13 cellular contexts compared by ENCODE assay signal in the genomic region with DNA sequence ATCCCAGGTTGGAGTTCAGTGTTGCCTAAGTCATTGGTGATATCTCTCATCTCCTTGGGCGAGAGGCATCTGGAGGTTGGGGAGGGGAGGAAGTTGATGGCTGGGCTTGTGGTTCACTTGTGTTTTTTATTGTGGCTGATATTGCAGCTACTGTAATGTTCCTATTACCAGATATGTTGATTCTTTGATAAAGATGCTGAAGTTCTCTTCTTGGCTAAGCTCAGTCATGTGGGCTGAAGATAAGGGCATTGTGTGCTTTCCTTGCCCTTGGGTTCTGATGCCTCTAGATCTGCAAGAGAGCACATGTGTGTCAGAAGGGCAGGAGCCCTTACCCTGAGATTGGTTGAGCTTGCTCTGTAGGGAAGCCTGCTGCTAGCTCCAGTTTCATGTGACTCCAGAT. TPM values are rescaled to one million over a fixed set of nuclear protein-coding genes. Genes with fewer than 3 reads are reported as not detected.
DNase-seq lines count a peak whose midpoint lies in the region; ATAC-seq and TF ChIP-seq lines count a peak whose summit lies in the region.
"Had no signal": no experiment of that assay in that cellular context is flagged by ENCODE, and none has a peak within 500 bp of the region (broad histone marks: within the 10 kb centered on the region; RNA-seq: fewer than 3 reads in every experiment).

No MANE protein-coding gene starts in this region.

- no peak for TF ChIP-seq CTCF in WTC11 (IDR thresholded peaks at IDR 0.05)

- H3K4me1 ChIP-seq in mucosa of rectum (ENCODE audit: control insufficient read depth in 2 of 2, insufficient read depth in 2 of 2, low read length in 2 of 2) = peaks cover 17 to 34% of the 10 kb centered on the region in 2 donors

- H3K4me3 ChIP-seq in Jurkat, Clone E6-1 (ENCODE audit: low read length) = no peak overlapping the region
- no peak overlapping the region for H3K4me3 ChIP-seq in mucosa of rectum (ENCODE audit: low read length in 2 of 2)

- no peaks in the 10 kb centered on the region for H3K9me3 ChIP-seq in mucosa of rectum (ENCODE audit: control insufficient read depth in 2 of 2, low read length in 2 of 2)
- H3K9me3 ChIP-seq: SK-N-SH had no signal

- DNase-seq in CD1c-positive myeloid dendritic cell (ENCODE audit: extremely low spot score) (peak; percentile 22), ecto neural progenitor cell (ENCODE audit: low spot score) (no peak), WTC11 (ENCODE audit: low spot score) (no peak)
- DNase-seq in Jurkat, Clone E6-1 (ENCODE audit: low read depth, low spot score) = peak; percentile 92
- no peak for DNase-seq in activated naive CD8-positive, alpha-beta T cell treated with anti-CD3 and anti-CD28 coated beads, Interleukin-2, amount 50 U/mL, for 24 hours
- DNase-seq: activated CD8-positive, alpha-beta memory T cell treated with anti-CD3 and anti-CD28 coated beads, Interleukin-2, amount 50 U/mL, for 48 hours; Calu3; SK-N-SH had no signal

- no peaks in the 10 kb centered on the region for H3K9me3 Mint-ChIP-seq in activated naive CD8-positive, alpha-beta T cell treated with anti-CD3 and anti-CD28 coated beads, Interleukin-2, amount 50 U/mL, for 24 hours
- no peaks in the 10 kb centered on the region for H3K9me3 Mint-ChIP-seq in WTC11

- POLR2A ChIA-PET in WTC11 (lab: Charles Lee) = no interaction called here

- CTCF ChIA-PET in WTC11 (lab: Charles Lee) = interaction anchor here (1.1 to 5.2 kb wide), 3 partner anchors 12 to 98 kb away, joined by 3 to 32 read pairs (median 3); a partner anchor contains a TSS

- peaks cover 0 to 5% of the 10 kb centered on the region in 2 donors for H3K36me3 ChIP-seq in mucosa of rectum (ENCODE audit: control insufficient read depth in 2 of 2, insufficient read depth in 2 of 2, low read length in 2 of 2)

- H3K27ac Mint-ChIP-seq in activated naive CD8-positive, alpha-beta T cell treated with anti-CD3 and anti-CD28 coated beads, Interleukin-2, amount 50 U/mL, for 24 hours = no peak overlapping the region
- no peak overlapping the region; the same call in 1 of the 2 replicates for H3K27ac Mint-ChIP-seq in WTC11

- peaks cover 20% of the 10 kb centered on the region for H3K4me1 Mint-ChIP-seq in activated naive CD8-positive, alpha-beta T cell treated with anti-CD3 and anti-CD28 coated beads, Interleukin-2, amount 50 U/mL, for 24 hours
- H3K4me1 Mint-ChIP-seq in WTC11 = peaks cover 15% of the 10 kb centered on the region

- H3K4me3 Mint-ChIP-seq in activated naive CD8-positive, alpha-beta T cell treated with anti-CD3 and anti-CD28 coated beads, Interleukin-2, amount 50 U/mL, for 24 hours = no peak overlapping the region
- no peak overlapping the region for H3K4me3 Mint-ChIP-seq in WTC11

- no peaks in the 10 kb centered on the region for H3K36me3 Mint-ChIP-seq in activated naive CD8-positive, alpha-beta T cell treated with anti-CD3 and anti-CD28 coated beads, Interleukin-2, amount 50 U/mL, for 24 hours (ENCODE audit: low read depth)
- peaks cover 6% of the 10 kb centered on the region for H3K36me3 Mint-ChIP-seq in WTC11

- no peaks in the 10 kb centered on the region for H3K27me3 ChIP-seq in mucosa of rectum (ENCODE audit: control insufficient read depth in 2 of 2, insufficient read depth in 2 of 2, low read length in 2 of 2)

- H3K27ac ChIP-seq in mucosa of rectum (ENCODE audit: low read depth in 2 of 2, low read length in 2 of 2) = peak overlapping the region; percentile 28 to 34

- H3K27me3 Mint-ChIP-seq in activated naive CD8-positive, alpha-beta T cell treated with anti-CD3 and anti-CD28 coated beads, Interleukin-2, amount 50 U/mL, for 24 hours = no peaks in the 10 kb centered on the region
- H3K27me3 Mint-ChIP-seq in WTC11 (ENCODE audit: low read depth) = no peaks in the 10 kb centered on the region

- peak; percentile 22 for ATAC-seq in activated naive CD8-positive, alpha-beta T cell treated with anti-CD3 and anti-CD28 coated beads, Interleukin-2, amount 50 U/mL, for 24 hours
- ATAC-seq in WTC11 (no peak), HG02884 (IDR thresholded peaks at IDR 0.05; ENCODE audit: unreplicated experiment) (no peak), esophagus mucosa (no peak)

- no peak overlapping the region for H3K9ac ChIP-seq in mucosa of rectum (ENCODE audit: low read depth in 1 of 2, low read length in 2 of 2)
- H3K9ac ChIP-seq: SK-N-SH had no signal

TF ChIP-seq in WTC11, 78 proteins besides CTCF, POLR2A, EP300 and RAD21 (continues in another document):
- no peak for TF ChIP-seq FOXP1 (CRISPR knock-in tag; IDR thresholded peaks at IDR 0.05; ENCODE audit: borderline replicate concordance)
- TF ChIP-seq, protein P1, sequence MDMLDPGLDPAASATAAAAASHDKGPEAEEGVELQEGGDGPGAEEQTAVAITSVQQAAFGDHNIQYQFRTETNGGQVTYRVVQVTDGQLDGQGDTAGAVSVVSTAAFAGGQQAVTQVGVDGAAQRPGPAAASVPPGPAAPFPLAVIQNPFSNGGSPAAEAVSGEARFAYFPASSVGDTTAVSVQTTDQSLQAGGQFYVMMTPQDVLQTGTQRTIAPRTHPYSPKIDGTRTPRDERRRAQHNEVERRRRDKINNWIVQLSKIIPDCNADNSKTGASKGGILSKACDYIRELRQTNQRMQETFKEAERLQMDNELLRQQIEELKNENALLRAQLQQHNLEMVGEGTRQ (CRISPR knock-in tag; IDR thresholded peaks at IDR 0.05) = no peak
- TF ChIP-seq, protein P2, sequence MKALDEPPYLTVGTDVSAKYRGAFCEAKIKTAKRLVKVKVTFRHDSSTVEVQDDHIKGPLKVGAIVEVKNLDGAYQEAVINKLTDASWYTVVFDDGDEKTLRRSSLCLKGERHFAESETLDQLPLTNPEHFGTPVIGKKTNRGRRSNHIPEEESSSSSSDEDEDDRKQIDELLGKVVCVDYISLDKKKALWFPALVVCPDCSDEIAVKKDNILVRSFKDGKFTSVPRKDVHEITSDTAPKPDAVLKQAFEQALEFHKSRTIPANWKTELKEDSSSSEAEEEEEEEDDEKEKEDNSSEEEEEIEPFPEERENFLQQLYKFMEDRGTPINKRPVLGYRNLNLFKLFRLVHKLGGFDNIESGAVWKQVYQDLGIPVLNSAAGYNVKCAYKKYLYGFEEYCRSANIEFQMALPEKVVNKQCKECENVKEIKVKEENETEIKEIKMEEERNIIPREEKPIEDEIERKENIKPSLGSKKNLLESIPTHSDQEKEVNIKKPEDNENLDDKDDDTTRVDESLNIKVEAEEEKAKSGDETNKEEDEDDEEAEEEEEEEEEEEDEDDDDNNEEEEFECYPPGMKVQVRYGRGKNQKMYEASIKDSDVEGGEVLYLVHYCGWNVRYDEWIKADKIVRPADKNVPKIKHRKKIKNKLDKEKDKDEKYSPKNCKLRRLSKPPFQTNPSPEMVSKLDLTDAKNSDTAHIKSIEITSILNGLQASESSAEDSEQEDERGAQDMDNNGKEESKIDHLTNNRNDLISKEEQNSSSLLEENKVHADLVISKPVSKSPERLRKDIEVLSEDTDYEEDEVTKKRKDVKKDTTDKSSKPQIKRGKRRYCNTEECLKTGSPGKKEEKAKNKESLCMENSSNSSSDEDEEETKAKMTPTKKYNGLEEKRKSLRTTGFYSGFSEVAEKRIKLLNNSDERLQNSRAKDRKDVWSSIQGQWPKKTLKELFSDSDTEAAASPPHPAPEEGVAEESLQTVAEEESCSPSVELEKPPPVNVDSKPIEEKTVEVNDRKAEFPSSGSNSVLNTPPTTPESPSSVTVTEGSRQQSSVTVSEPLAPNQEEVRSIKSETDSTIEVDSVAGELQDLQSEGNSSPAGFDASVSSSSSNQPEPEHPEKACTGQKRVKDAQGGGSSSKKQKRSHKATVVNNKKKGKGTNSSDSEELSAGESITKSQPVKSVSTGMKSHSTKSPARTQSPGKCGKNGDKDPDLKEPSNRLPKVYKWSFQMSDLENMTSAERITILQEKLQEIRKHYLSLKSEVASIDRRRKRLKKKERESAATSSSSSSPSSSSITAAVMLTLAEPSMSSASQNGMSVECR (CRISPR knock-in tag; IDR thresholded peaks at IDR 0.05; ENCODE audit: borderline replicate concordance) = no peak
- no peak for TF ChIP-seq NR3C1 (CRISPR knock-in tag; conservative IDR thresholded peaks at IDR 0.05; ENCODE audit: low read depth)
- TF ChIP-seq, protein P3, sequence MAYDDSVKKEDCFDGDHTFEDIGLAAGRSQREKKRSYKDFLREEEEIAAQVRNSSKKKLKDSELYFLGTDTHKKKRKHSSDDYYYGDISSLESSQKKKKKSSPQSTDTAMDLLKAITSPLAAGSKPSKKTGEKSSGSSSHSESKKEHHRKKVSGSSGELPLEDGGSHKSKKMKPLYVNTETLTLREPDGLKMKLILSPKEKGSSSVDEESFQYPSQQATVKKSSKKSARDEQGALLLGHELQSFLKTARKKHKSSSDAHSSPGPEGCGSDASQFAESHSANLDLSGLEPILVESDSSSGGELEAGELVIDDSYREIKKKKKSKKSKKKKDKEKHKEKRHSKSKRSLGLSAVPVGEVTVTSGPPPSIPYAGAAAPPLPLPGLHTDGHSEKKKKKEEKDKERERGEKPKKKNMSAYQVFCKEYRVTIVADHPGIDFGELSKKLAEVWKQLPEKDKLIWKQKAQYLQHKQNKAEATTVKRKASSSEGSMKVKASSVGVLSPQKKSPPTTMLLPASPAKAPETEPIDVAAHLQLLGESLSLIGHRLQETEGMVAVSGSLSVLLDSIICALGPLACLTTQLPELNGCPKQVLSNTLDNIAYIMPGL (CRISPR knock-in tag; IDR thresholded peaks at IDR 0.05) = no peak
- no peak for TF ChIP-seq RORB (CRISPR knock-in tag; IDR thresholded peaks at IDR 0.05)
- TF ChIP-seq, protein P4, sequence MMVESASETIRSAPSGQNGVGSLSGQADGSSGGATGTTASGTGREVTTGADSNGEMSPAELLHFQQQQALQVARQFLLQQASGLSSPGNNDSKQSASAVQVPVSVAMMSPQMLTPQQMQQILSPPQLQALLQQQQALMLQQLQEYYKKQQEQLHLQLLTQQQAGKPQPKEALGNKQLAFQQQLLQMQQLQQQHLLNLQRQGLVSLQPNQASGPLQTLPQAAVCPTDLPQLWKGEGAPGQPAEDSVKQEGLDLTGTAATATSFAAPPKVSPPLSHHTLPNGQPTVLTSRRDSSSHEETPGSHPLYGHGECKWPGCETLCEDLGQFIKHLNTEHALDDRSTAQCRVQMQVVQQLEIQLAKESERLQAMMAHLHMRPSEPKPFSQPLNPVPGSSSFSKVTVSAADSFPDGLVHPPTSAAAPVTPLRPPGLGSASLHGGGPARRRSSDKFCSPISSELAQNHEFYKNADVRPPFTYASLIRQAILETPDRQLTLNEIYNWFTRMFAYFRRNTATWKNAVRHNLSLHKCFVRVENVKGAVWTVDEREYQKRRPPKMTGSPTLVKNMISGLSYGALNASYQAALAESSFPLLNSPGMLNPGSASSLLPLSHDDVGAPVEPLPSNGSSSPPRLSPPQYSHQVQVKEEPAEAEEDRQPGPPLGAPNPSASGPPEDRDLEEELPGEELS (CRISPR knock-in tag; IDR thresholded peaks at IDR 0.05) = no peak
- no peak for TF ChIP-seq GABPB1 (CRISPR knock-in tag; IDR thresholded peaks at IDR 0.05)

RNA-seq across cellular contexts. Expression of a gene that starts 12.0 kb away (rescaled TPM):
- 17.7 TPM for polyA plus RNA-seq in Jurkat, Clone E6-1 (2012; ENCODE audit: insufficient read depth, insufficient read length)
- total RNA-seq in WTC11 (2021) = 52.7 to 55.6 TPM (median 53.7 TPM) in 3 replicates
- 12.1 TPM for total RNA-seq in esophagus mucosa

RNA-seq across cellular contexts. Expression of a gene that starts 43.4 kb away (rescaled TPM):
- 209 TPM for polyA plus RNA-seq in Jurkat, Clone E6-1 (2012; ENCODE audit: insufficient read depth, insufficient read length)
- 78.9 to 85.6 TPM (median 83.9 TPM) in 3 replicates for total RNA-seq in WTC11 (2021)
- 33.6 TPM for total RNA-seq in esophagus mucosa

RNA-seq across cellular contexts. Expression of a gene that starts 53.6 kb away (rescaled TPM):
- not detected for polyA plus RNA-seq in Jurkat, Clone E6-1 (2012; ENCODE audit: insufficient read depth, insufficient read length)
- total RNA-seq in WTC11 (2021) = not detected in 3 replicates
- total RNA-seq in esophagus mucosa = not detected
- total RNA-seq: Calu3, pulmonary artery endothelial cell had no signal
- polyA plus RNA-seq: SK-N-SH, thymus had no signal

Comparison
In these comparisons a context has a peak if more than half of its experiments do, and no peak if none do; other contexts are left out.
1. DNase-seq: peak in CD1c-positive myeloid dendritic cell (single experiment) and Jurkat, Clone E6-1 (single experiment); none in activated naive CD8-positive, alpha-beta T cell treated with anti-CD3 and anti-CD28 coated beads, Interleukin-2, amount 50 U/mL, for 24 hours (single experiment), ecto neural progenitor cell (single experiment) and WTC11 (single experiment).